Comparison of ENCODE assay signal across 13 cellular contexts in genomic region chr20:15986690-15987089, GRCh38.
DNase-seq lines count a peak whose midpoint lies in the region; ATAC-seq and TF ChIP-seq lines count a peak whose summit lies in the region.
"Had no signal": no experiment of that assay in that cellular context is flagged by ENCODE, and none has a peak within 500 bp of the region (broad histone marks: within the 10 kb centered on the region; RNA-seq: fewer than 3 reads in every experiment).

No MANE protein-coding gene starts in this region.

- H3K9me2 ChIP-seq in PC-3 (replicated peaks; ENCODE audit: low read length): no peaks in the 10 kb centered on the region
- H3K9me2 ChIP-seq: SK-N-SH had no signal

- no TSS peak for BruUV-seq in PC-3 (replicated peaks; lab: Mats Ljungman, UMichigan)

- peak overlapping the region; percentile 68 for H3K4me2 ChIP-seq in PC-3 (ENCODE audit: low read length)
- H3K4me2 ChIP-seq: SK-N-SH had no signal

- POLR2A ChIA-PET in PC-3 (lab: Charles Lee; ENCODE audit: unreplicated experiment): no interaction called here

- no peaks in the 10 kb centered on the region for H3K36me3 ChIP-seq in PC-3 (ENCODE audit: low read depth, low read length)

- H2AFZ ChIP-seq in PC-3 (ENCODE audit: low read length): peak overlapping the region; percentile 85; the same call in 1 of the 2 replicates

- intact Hi-C loops in PC-3 (cut with micrococcal nuclease): no loop called here

- H3K4me3 ChIP-seq in PC-3 (ENCODE audit: low read length): no peak overlapping the region
- H3K4me3 ChIP-seq: skin epidermis had no signal

- DNase-seq in PC-3 (no peak), C1 segment of cervical spinal cord (lab: John Stamatoyannopoulos, UW) (no peak), DMS53 (lab: John Stamatoyannopoulos, UW) (no peak), NCI-H524 treated with DMSO at 0.1 percent for 48 hours (lab: John Stamatoyannopoulos, UW) (no peak), hippocampal formation (lab: John Stamatoyannopoulos, UW) (no peak)
- DNase-seq: activated CD8-positive, alpha-beta memory T cell treated with anti-CD3 and anti-CD28 coated beads for 24 hours; CD4-positive, CD25-positive, alpha-beta regulatory T cell; KBM-7; SK-N-SH had no signal

- no peaks in the 10 kb centered on the region for H3K9me3 ChIP-seq in PC-3 (ENCODE audit: low read length)
- H3K9me3 ChIP-seq: SK-N-SH had no signal

- no peak overlapping the region for H3K9ac ChIP-seq in PC-3 (ENCODE audit: low read length)
- H3K9ac ChIP-seq: SK-N-SH had no signal

- H4K20me1 ChIP-seq in PC-3 (ENCODE audit: low read length): no peaks in the 10 kb centered on the region

- no peaks in the 10 kb centered on the region for H3K27me3 ChIP-seq in PC-3 (ENCODE audit: low read length)

- peak; percentile 98 for ATAC-seq in GM18517 (IDR thresholded peaks at IDR 0.05; ENCODE audit: unreplicated experiment)
- ATAC-seq in GM21447 (IDR thresholded peaks at IDR 0.05; ENCODE audit: unreplicated experiment): peak; percentile 97
- ATAC-seq in HG03045 (IDR thresholded peaks at IDR 0.05; ENCODE audit: unreplicated experiment): peak; percentile 89
- no peak for ATAC-seq in PC-3

- H3F3A ChIP-seq in PC-3 (ENCODE audit: low read length, unreplicated experiment): no peaks in the 10 kb centered on the region

- CTCF ChIA-PET in PC-3 (lab: Charles Lee): no interaction called here

- TF ChIP-seq CTCF in PC-3 (conservative IDR thresholded peaks at IDR 0.05; ENCODE audit: low read depth, low read length): no peak

- no peaks in the 10 kb centered on the region for H3K4me1 ChIP-seq in PC-3 (ENCODE audit: insufficient read depth, low read length)

- H3K27ac ChIP-seq in PC-3 (ENCODE audit: low read length): no peak overlapping the region
- H3K27ac ChIP-seq: skin epidermis had no signal

- no peaks in the 10 kb centered on the region for H3K79me2 ChIP-seq in PC-3 (ENCODE audit: low read length)
